ENCODE assay signal across 8 cellular contexts in genomic region chr1:208203127-208203847, GRCh38. TPM values are rescaled to one million over a fixed set of nuclear protein-coding genes. Genes with fewer than 3 reads are reported as not detected.
DNase-seq lines count a peak whose midpoint lies in the region; ATAC-seq and TF ChIP-seq lines count a peak whose summit lies in the region.

No MANE protein-coding gene starts in this region.

- WGBS in esophagus squamous epithelium, 2 donors: 11 to 26% methylated on average over 5 to 10 of the region's 13 CpGs

- H3K36me3 Mint-ChIP-seq in progenitor cell of endocrine pancreas (ENCODE audit: insufficient read depth): peaks cover 2% of the 10 kb centered on the region
- H3K36me3 Mint-ChIP-seq in effector memory CD8-positive, alpha-beta T cell (ENCODE audit: insufficient read depth): peaks cover 7% of the 10 kb centered on the region

- no peaks in the 10 kb centered on the region for H3K27me3 Mint-ChIP-seq in progenitor cell of endocrine pancreas
- H3K27me3 Mint-ChIP-seq in effector memory CD8-positive, alpha-beta T cell: no peaks in the 10 kb centered on the region

- peak overlapping the region; percentile 71 to 89 (median 86) for H3K27ac ChIP-seq in esophagus squamous epithelium

- H3K27me3 ChIP-seq in esophagus squamous epithelium: no peaks in the 10 kb centered on the region

- H3K9me3 Mint-ChIP-seq in progenitor cell of endocrine pancreas (ENCODE audit: low read depth): no peaks in the 10 kb centered on the region
- H3K9me3 Mint-ChIP-seq in effector memory CD8-positive, alpha-beta T cell: no peaks in the 10 kb centered on the region

- no peak overlapping the region for H3K4me3 Mint-ChIP-seq in progenitor cell of endocrine pancreas (ENCODE audit: low read depth)
- H3K4me3 Mint-ChIP-seq in effector memory CD8-positive, alpha-beta T cell: no peak overlapping the region

- peaks cover 0 to 40% (median 0%) of the 10 kb centered on the region in 3 donors for H3K36me3 ChIP-seq in esophagus squamous epithelium

- H3K4me3 ChIP-seq in esophagus squamous epithelium: peak overlapping the region in 1 of 4 donors; percentile 37

- no peaks in the 10 kb centered on the region for H3K9me3 ChIP-seq in esophagus squamous epithelium

- peaks cover 23% of the 10 kb centered on the region for H3K4me1 Mint-ChIP-seq in progenitor cell of endocrine pancreas (ENCODE audit: low read depth)
- H3K4me1 Mint-ChIP-seq in effector memory CD8-positive, alpha-beta T cell (ENCODE audit: low read depth in 2 of 2): no peaks in the 10 kb centered on the region

- TF ChIP-seq CTCF in esophagus squamous epithelium (IDR thresholded peaks at IDR 0.05): no peak
- no peak for TF ChIP-seq CTCF in progenitor cell of endocrine pancreas (IDR thresholded peaks at IDR 0.05; ENCODE audit: unreplicated experiment)

- DNase-seq in EH (ENCODE audit: low read depth) (peak; percentile 67), NCI-H748 (lab: John Stamatoyannopoulos, UW; ENCODE audit: unreplicated experiment) (peak; percentile 94), esophagus squamous epithelium (lab: John Stamatoyannopoulos, UW) (no peak), progenitor cell of endocrine pancreas (ENCODE audit: low spot score, unreplicated experiment) (no peak), glomerular visceral epithelial cell (ENCODE audit: extremely low spot score) (no peak)
- DNase-seq in effector memory CD8-positive, alpha-beta T cell: no peak

- H3K4me1 ChIP-seq in esophagus squamous epithelium: peaks cover 48 to 78% (median 69%) of the 10 kb centered on the region in 3 donors

- no peak for TF ChIP-seq POLR2A in esophagus squamous epithelium (IDR thresholded peaks at IDR 0.05)

- intact Hi-C loops in esophagus squamous epithelium (cut with DNase I): no loop called here

- ATAC-seq in effector memory CD8-positive, alpha-beta T cell (replicated peaks): no peak
- no peak for ATAC-seq in HG03139 (IDR thresholded peaks at IDR 0.05; ENCODE audit: unreplicated experiment)
- ATAC-seq in HG02642 (IDR thresholded peaks at IDR 0.05; ENCODE audit: poor library complexity, unreplicated experiment): no peak

- H3K27ac Mint-ChIP-seq in progenitor cell of endocrine pancreas: peak overlapping the region; percentile 75
- no peak overlapping the region for H3K27ac Mint-ChIP-seq in effector memory CD8-positive, alpha-beta T cell

RNA-seq across cellular contexts. Expression of gene PLXNA2, which starts 40.9 kb away (rescaled TPM):
- total RNA-seq in esophagus squamous epithelium (10 to 100 TPM; 26.9 to 54.0 (median 46.1) TPM), progenitor cell of endocrine pancreas (32.9 and 34.9 TPM in 2 replicates)

Comparison
In these comparisons a context has a peak if more than half of its experiments do, and no peak if none do; other contexts are left out.
1. DNase-seq: peak in EH (single experiment) and NCI-H748 (single experiment); none in esophagus squamous epithelium (single experiment), progenitor cell of endocrine pancreas (single experiment), glomerular visceral epithelial cell (single experiment) and effector memory CD8-positive, alpha-beta T cell (0 of 3).